In the genomic region with DNA sequence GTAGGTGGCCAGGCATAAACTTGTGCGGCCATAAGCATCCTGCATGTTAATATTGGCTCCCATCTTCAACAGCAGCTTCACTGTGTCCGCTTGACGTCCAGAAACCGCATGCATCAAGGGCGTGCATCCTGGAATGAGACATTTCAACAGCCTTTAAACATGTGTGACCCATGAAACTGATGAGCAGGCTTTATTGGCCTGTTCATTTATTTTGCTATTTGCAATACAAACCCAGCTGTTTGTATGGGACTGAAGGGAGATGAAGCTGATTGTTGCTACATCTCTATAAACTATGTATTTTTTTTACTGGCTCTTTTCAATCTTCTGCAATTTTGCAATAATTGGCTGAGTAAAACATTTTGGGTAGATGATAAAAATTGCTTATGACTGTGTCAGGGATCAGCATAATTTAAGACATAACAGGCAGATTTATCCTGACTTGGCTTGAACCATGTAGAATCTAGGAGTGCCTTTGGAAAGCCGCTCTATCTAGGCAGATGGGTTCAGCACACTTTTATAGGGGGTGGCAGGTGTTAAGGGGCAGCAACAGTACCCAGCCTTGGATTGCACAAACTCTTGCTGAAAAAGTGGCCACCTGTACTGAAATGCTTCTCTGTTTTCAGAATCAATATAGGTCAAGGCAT, we compare ENCODE assay signal across 16 cellular contexts. TPM values are rescaled to one million over a fixed set of nuclear protein-coding genes. Genes with fewer than 3 reads are reported as not detected.
DNase-seq lines count a peak whose midpoint lies in the region.
"Had no signal": no experiment of that assay in that cellular context is flagged by ENCODE, and none has a peak within 500 bp of the region (broad histone marks: within the 10 kb centered on the region; RNA-seq: fewer than 3 reads in every experiment).

No MANE protein-coding gene starts in this region.

- peaks cover 5% of the 10 kb centered on the region; the same call in 1 of the 2 replicates for H3K4me1 ChIP-seq in HUES48 (ENCODE audit: control insufficient read depth, insufficient read depth, low read length)
- H3K4me1 ChIP-seq in mesodermal cell (ENCODE audit: control insufficient read depth, insufficient read depth, low read length, poor library complexity, severe bottlenecking): peaks cover 17% of the 10 kb centered on the region
- H3K4me1 ChIP-seq in thymus (ENCODE audit: control insufficient read depth, insufficient read depth, low read length): no peaks in the 10 kb centered on the region
- peaks cover 5% of the 10 kb centered on the region for H3K4me1 ChIP-seq in CD8-positive, alpha-beta memory T cell (ENCODE audit: insufficient read depth, low read length)
- H3K4me1 ChIP-seq: prostate gland had no signal

- POLR2A ChIA-PET in CD8-positive, alpha-beta memory T cell (lab: Charles Lee): no interaction called here

- H3K27me3 ChIP-seq in HUES48 (ENCODE audit: control insufficient read depth, insufficient read depth, low read length): no peaks in the 10 kb centered on the region
- H3K27me3 ChIP-seq in thymus (ENCODE audit: control insufficient read depth, insufficient read depth): no peaks in the 10 kb centered on the region
- no peaks in the 10 kb centered on the region for H3K27me3 ChIP-seq in CD8-positive, alpha-beta memory T cell (ENCODE audit: insufficient read depth, low read length, poor library complexity, severe bottlenecking)

- H3K4me3 ChIP-seq in HUES48 (ENCODE audit: low read depth, low read length): no peak overlapping the region
- no peak overlapping the region for H3K4me3 ChIP-seq in mesodermal cell (ENCODE audit: extremely low read depth, insufficient read depth, low read length, poor library complexity, severe bottlenecking)
- no peak overlapping the region for H3K4me3 ChIP-seq in thymus (ENCODE audit: low read length)
- H3K4me3 ChIP-seq in CD8-positive, alpha-beta memory T cell (ENCODE audit: low read length): no peak overlapping the region
- H3K4me3 ChIP-seq: prostate gland had no signal

- CTCF ChIA-PET in CD8-positive, alpha-beta memory T cell (lab: Charles Lee): no interaction called here

- no peak overlapping the region for H3K4me3 Mint-ChIP-seq in CD8-positive, alpha-beta memory T cell
- H3K4me3 Mint-ChIP-seq: activated T-cell treated with anti-CD3 and anti-CD28 coated beads, Interleukin-2, amount 50 U/mL, for 72 hours; effector memory CD8-positive, alpha-beta T cell; stimulated activated naive CD8-positive, alpha-beta T cell treated with anti-CD3 and anti-CD28 coated beads, Interleukin-15, Interleukin-2, amounts not matched to agents 100 ng/mL and 50 ng/mL, for 24 hours; T-cell had no signal

- no peaks in the 10 kb centered on the region for H3K36me3 Mint-ChIP-seq in CD8-positive, alpha-beta memory T cell
- H3K36me3 Mint-ChIP-seq: T-cell had no signal

- H3K36me3 ChIP-seq in HUES48 (ENCODE audit: control insufficient read depth, insufficient read depth, low read length): no peaks in the 10 kb centered on the region
- H3K36me3 ChIP-seq in mesodermal cell (ENCODE audit: control insufficient read depth, insufficient read depth, low read length): no peaks in the 10 kb centered on the region
- H3K36me3 ChIP-seq in thymus (ENCODE audit: control insufficient read depth, insufficient read depth): no peaks in the 10 kb centered on the region
- no peaks in the 10 kb centered on the region for H3K36me3 ChIP-seq in CD8-positive, alpha-beta memory T cell (ENCODE audit: insufficient read depth, low read length)
- H3K36me3 ChIP-seq: prostate gland had no signal

- H3K27ac ChIP-seq in HUES48 (ENCODE audit: low read depth, low read length): peak overlapping the region; percentile 32
- peak overlapping the region; percentile 51 for H3K27ac ChIP-seq in mesodermal cell (ENCODE audit: low read depth, low read length, severe bottlenecking)
- peak overlapping the region; percentile 61 for H3K27ac ChIP-seq in thymus (ENCODE audit: low read depth)
- H3K27ac ChIP-seq in CD8-positive, alpha-beta memory T cell (ENCODE audit: low read depth, low read length): no peak overlapping the region
- H3K27ac ChIP-seq: prostate gland had no signal

- no peaks in the 10 kb centered on the region for H3K9me3 Mint-ChIP-seq in CD8-positive, alpha-beta memory T cell
- H3K9me3 Mint-ChIP-seq: activated T-cell treated with anti-CD3 and anti-CD28 coated beads, Interleukin-2, amount 50 U/mL, for 72 hours; effector memory CD8-positive, alpha-beta T cell; stimulated activated naive CD8-positive, alpha-beta T cell treated with anti-CD3 and anti-CD28 coated beads, Interleukin-15, Interleukin-2, amounts not matched to agents 100 ng/mL and 50 ng/mL, for 24 hours; T-cell had no signal

- no peaks in the 10 kb centered on the region for H3K4me1 Mint-ChIP-seq in CD8-positive, alpha-beta memory T cell

- DNase-seq in fibroblast of gingiva (ENCODE audit: low read depth) (peak; percentile 96), T-helper 2 cell (no peak), germinal center (ENCODE audit: low spot score) (no peak)
- DNase-seq in CD8-positive, alpha-beta memory T cell: no peak
- DNase-seq: activated CD4-positive, alpha-beta T cell treated with anti-CD3 and anti-CD28 coated beads for 4 hours; activated T-cell treated with anti-CD3 and anti-CD28 coated beads, Interleukin-2, amount 50 U/mL, for 72 hours; DMS 273 treated with DMSO at 0.1 percent for 48 hours; effector memory CD8-positive, alpha-beta T cell; NCI-H2227 treated with DMSO at 0.1 percent for 48 hours; T-cell had no signal

- H3K9me3 ChIP-seq in HUES48 (ENCODE audit: control insufficient read depth, insufficient read depth, low read length): no peaks in the 10 kb centered on the region
- no peaks in the 10 kb centered on the region for H3K9me3 ChIP-seq in mesodermal cell (ENCODE audit: control insufficient read depth, low read length)
- H3K9me3 ChIP-seq in thymus (ENCODE audit: control insufficient read depth): no peaks in the 10 kb centered on the region
- no peaks in the 10 kb centered on the region for H3K9me3 ChIP-seq in CD8-positive, alpha-beta memory T cell (ENCODE audit: low read length)
- H3K9me3 ChIP-seq: prostate gland had no signal

- H3K27me3 Mint-ChIP-seq in CD8-positive, alpha-beta memory T cell: peaks cover 3 to 29% of the 10 kb centered on the region in 2 donors
- H3K27me3 Mint-ChIP-seq: T-cell had no signal

- WGBS in mesodermal cell (ENCODE audit: insufficient coverage in 2 of 2), 2 experiments: 93 to 97% methylated on average over 6 of the region's 6 CpGs
- 93% methylated on average over 6 of the region's 6 CpGs for WGBS in thymus

- no peak overlapping the region for H3K9ac ChIP-seq in HUES48 (ENCODE audit: low read depth, low read length)

- H3K27ac Mint-ChIP-seq in CD8-positive, alpha-beta memory T cell: no peak overlapping the region
- H3K27ac Mint-ChIP-seq: activated T-cell treated with anti-CD3 and anti-CD28 coated beads, Interleukin-2, amount 50 U/mL, for 72 hours; effector memory CD8-positive, alpha-beta T cell; stimulated activated naive CD8-positive, alpha-beta T cell treated with anti-CD3 and anti-CD28 coated beads, Interleukin-15, Interleukin-2, amounts not matched to agents 100 ng/mL and 50 ng/mL, for 24 hours; T-cell had no signal

RNA-seq across cellular contexts. Expression of gene ANKRD55, which starts 56.9 kb away (rescaled TPM):
- polyA plus RNA-seq in mesodermal cell (2013, experiment 1 of 2): 0.55 TPM
- 0.86 TPM for polyA plus RNA-seq in mesodermal cell (2013, experiment 2 of 2)
- 6.7 TPM for polyA plus RNA-seq in thymus
- total RNA-seq in CD8-positive, alpha-beta memory T cell: not detected
- not detected for polyA plus RNA-seq in CD8-positive, alpha-beta memory T cell
- total RNA-seq: mesenteric fat pad had no signal
